9 cellular contexts compared by ENCODE assay signal in genomic region chr10:124119216-124119615, GRCh38.
"Had no signal": no experiment of that assay in that cellular context is flagged by ENCODE, and none has a peak within 500 bp of the region (broad histone marks: within the 10 kb centered on the region; RNA-seq: fewer than 3 reads in every experiment).

No MANE protein-coding gene starts in this region.

- H3K4me1 ChIP-seq: sigmoid colon, tibial artery had no signal

- H3K4me3 ChIP-seq: adrenal gland, sigmoid colon, SK-N-MC, tibial artery had no signal

- H3K27me3 ChIP-seq: adrenal gland, sigmoid colon, tibial artery had no signal

- H3K27ac ChIP-seq: SK-N-MC, tibial artery, VCaP had no signal

- H3K36me3 ChIP-seq: adrenal gland, sigmoid colon, tibial artery had no signal

- DNase-seq: activated CD4-positive, alpha-beta T cell treated with anti-CD3 and anti-CD28 coated beads, Interleukin-2, amount 50 U/mL, for 48 hours; activated naive CD4-positive, alpha-beta T cell treated with anti-CD3 and anti-CD28 coated beads, Interleukin-2, amount 50 U/mL, for 16 hours; mesenchymal stem cell; sigmoid colon; T-helper 1 cell had no signal

- H3K9me3 ChIP-seq: adrenal gland, sigmoid colon, tibial artery had no signal
